Comparison of ENCODE assay signal across 3 cellular contexts in genomic region chrX:54817220-54817820, GRCh38.
A peak's percentile ranks its signal among the peaks of the same experiment; 100 is the strongest.
TF ChIP-seq lines count a peak whose summit lies in the region.

No MANE protein-coding gene starts in this region.

TF ChIP-seq in HEK293, 187 proteins besides CTCF, POLR2A, EP300 and RAD21 (continued from another document):
- TF ChIP-seq ZFP69B (tag by site-specific recombination; IDR thresholded peaks at IDR 0.05) (no peak), HOXD13 (CRISPR knock-in tag; IDR thresholded peaks at IDR 0.05; ENCODE audit: borderline replicate concordance) (0 out of 2 replicates have a peak, but pooled peaks have one; percentile 52)

TF ChIP-seq in K562, 482 proteins besides CTCF, POLR2A, EP300 and RAD21 (continued from another document):
- TF ChIP-seq NFIC (IDR thresholded peaks at IDR 0.05) (peak; percentile 62), SMAD1 (IDR thresholded peaks at IDR 0.05; ENCODE audit: low read depth, low read length, partially characterized antibody) (no peak)

TF ChIP-seq in GM12891, 5 proteins besides CTCF, POLR2A, EP300 and RAD21:
- TF ChIP-seq SPI1 (IDR thresholded peaks at IDR 0.05; ENCODE audit: low read depth, low read length) (no peak), PAX5 (IDR thresholded peaks at IDR 0.05; ENCODE audit: insufficient read depth, low read length, severe bottlenecking) (no peak), TAF1 (IDR thresholded peaks at IDR 0.05; ENCODE audit: low read depth, low read length) (no peak), POU2F2 (IDR thresholded peaks at IDR 0.05; ENCODE audit: low read depth, low read length) (no peak), POLR2AphosphoS5 (IDR thresholded peaks at IDR 0.05; ENCODE audit: low read depth, low read length) (no peak)
